In genomic region chr17:22464041-22464440, GRCh38 we compare ENCODE assay signal across 23 cellular contexts.
"Had no signal": no experiment of that assay in that cellular context is flagged by ENCODE, and none has a peak within 500 bp of the region (broad histone marks: within the 10 kb centered on the region; RNA-seq: fewer than 3 reads in every experiment).

No MANE protein-coding gene starts in this region.

- H3K4me1 Mint-ChIP-seq: endodermal cell had no signal

- ATAC-seq: effector memory CD8-positive, alpha-beta T cell; esophagus mucosa; gastrocnemius medialis; heart right ventricle; left cardiac atrium; left lung; left ventricle myocardium superior; lower lobe of right lung had no signal

- H3K4me3 Mint-ChIP-seq: dendritic cell treated with granulocyte-macrophage colony-stimulating factor and Interleukin-4, amounts not matched to agents 40 ng/mL and 50 ng/mL, for 4 days; effector memory CD8-positive, alpha-beta T cell; endodermal cell had no signal

- DNase-seq: colonic mucosa; cortex of kidney; effector CD8-positive, alpha-beta T cell; effector memory CD8-positive, alpha-beta T cell; endodermal cell; erythroblast; esophagus squamous epithelium; foreskin fibroblast; foreskin melanocyte; gastrocnemius medialis; glutamatergic neuron; head of caudate nucleus; heart right ventricle; hippocampal formation; left cardiac atrium; left lung; left ventricle myocardium superior; lower lobe of right lung; mesenchymal stem cell; midbrain had no signal

- H3K27ac ChIP-seq: colonic mucosa, epithelial cell of prostate, esophagus squamous epithelium, gastrocnemius medialis, heart right ventricle, left lung, lower lobe of right lung had no signal

- H3K27ac Mint-ChIP-seq: dendritic cell treated with granulocyte-macrophage colony-stimulating factor and Interleukin-4, amounts not matched to agents 40 ng/mL and 50 ng/mL, for 4 days; effector memory CD8-positive, alpha-beta T cell; endodermal cell had no signal

- H3K9me3 ChIP-seq: colonic mucosa, gastrocnemius medialis, lower lobe of right lung had no signal

- H3K27me3 ChIP-seq: colonic mucosa, esophagus squamous epithelium, gastrocnemius medialis, heart right ventricle, left lung had no signal

- H3K27me3 Mint-ChIP-seq: dendritic cell treated with granulocyte-macrophage colony-stimulating factor and Interleukin-4, amounts not matched to agents 40 ng/mL and 50 ng/mL, for 4 days; effector memory CD8-positive, alpha-beta T cell had no signal

- H3K4me1 ChIP-seq: colonic mucosa, esophagus squamous epithelium, gastrocnemius medialis, heart right ventricle, left lung, lower lobe of right lung had no signal

- H3K4me3 ChIP-seq: colonic mucosa, esophagus squamous epithelium, gastrocnemius medialis, heart right ventricle, left lung, lower lobe of right lung had no signal

- H3K36me3 ChIP-seq: colonic mucosa, esophagus squamous epithelium, gastrocnemius medialis, heart right ventricle, left lung, lower lobe of right lung had no signal
